In the genomic region with DNA sequence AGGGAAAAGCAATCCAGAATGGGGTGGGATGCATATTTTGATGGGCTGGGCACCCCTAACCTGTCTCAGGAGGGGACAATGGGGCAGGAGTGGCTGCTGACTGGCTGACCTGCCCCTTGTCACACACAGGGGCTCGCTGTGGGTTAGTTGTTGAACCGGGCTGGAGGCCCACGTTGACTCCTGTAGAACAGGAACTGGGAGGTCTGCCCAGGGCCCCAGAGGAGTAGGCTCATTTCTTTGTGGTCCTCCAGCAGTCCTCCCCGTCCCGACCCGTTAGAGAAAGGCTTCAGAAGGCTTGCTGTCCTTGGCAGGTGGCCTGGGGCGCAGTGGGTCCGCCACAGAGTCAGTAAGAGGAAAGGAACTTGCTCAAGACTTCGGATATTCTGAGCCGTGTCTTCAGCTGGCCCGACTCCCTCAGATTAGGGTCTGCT, we compare ENCODE assay signal across 20 cellular contexts.
DNase-seq lines count a peak whose midpoint lies in the region; ATAC-seq and TF ChIP-seq lines count a peak whose summit lies in the region.
"Had no signal": no experiment of that assay in that cellular context is flagged by ENCODE, and none has a peak within 500 bp of the region (broad histone marks: within the 10 kb centered on the region; RNA-seq: fewer than 3 reads in every experiment).

No MANE protein-coding gene starts in this region.

- H3K27me3 ChIP-seq in lower lobe of right lung (ENCODE audit: low read depth), result no peaks in the 10 kb centered on the region
- peaks cover 5 to 16% (median 8%) of the 10 kb centered on the region in 3 donors for H3K27me3 ChIP-seq in skeletal muscle tissue (ENCODE audit: control insufficient read depth in 3 of 3, insufficient read depth in 3 of 3, low read length in 3 of 3)
- H3K27me3 ChIP-seq in vagina, result no peaks in the 10 kb centered on the region
- H3K27me3 ChIP-seq: foreskin keratinocyte had no signal

- peaks cover 21% of the 10 kb centered on the region for H3K27me3 Mint-ChIP-seq in activated CD4-positive, alpha-beta T cell treated with anti-CD3 and anti-CD28 coated beads, Interleukin-2, amount 10 ng/mL, durations not matched to agents 24 days and 14 days

- H3K36me3 ChIP-seq in lower lobe of right lung (peaks cover 3% of the 10 kb centered on the region), skeletal muscle tissue (ENCODE audit: control insufficient read depth in 3 of 3, insufficient read depth in 3 of 3, low read length in 3 of 3) (peaks cover 0 to 2% (median 0%) of the 10 kb centered on the region in 3 donors), vagina (no peaks in the 10 kb centered on the region)

- peak overlapping the region in 1 of 3 donors; percentile 40 for H3K9ac ChIP-seq in skeletal muscle tissue (ENCODE audit: low read depth in 1 of 3, low read length in 3 of 3)
- H3K9ac ChIP-seq: parathyroid adenoma had no signal

- H3K27ac Mint-ChIP-seq in activated CD4-positive, alpha-beta T cell treated with anti-CD3 and anti-CD28 coated beads, Interleukin-2, amount 10 ng/mL, durations not matched to agents 24 days and 14 days, result no peak overlapping the region

- DNase-seq in activated CD4-positive, alpha-beta T cell treated with anti-CD3 and anti-CD28 coated beads, Interleukin-2, amount 10 ng/mL, durations not matched to agents 24 days and 14 days, result peak; percentile 50
- no peak for DNase-seq in activated CD4-positive, alpha-beta T cell treated with anti-CD3 and anti-CD28 coated beads, Interleukin-2, amount 50 U/mL, for 48 hours
- DNase-seq in lower lobe of right lung, result no peak
- peak in 1 of 2 donors; percentile 87 for DNase-seq in vagina (ENCODE audit: extremely low spot score in 2 of 2)
- DNase-seq in SIG-M5 (lab: John Stamatoyannopoulos, UW), result no peak
- DNase-seq in NOMO-1 treated with DMSO at 0.1 percent for 48 hours (lab: John Stamatoyannopoulos, UW; ENCODE audit: unreplicated experiment), result no peak
- DNase-seq: 8988T; activated gamma-delta T cell; amniotic stem cell; cerebellar nuclear complex; foreskin keratinocyte; H7; IMR-90; NCI-H774; PC-3; stimulated activated naive CD4-positive, alpha-beta T cell; T-helper 9 cell had no signal

- no peak for ATAC-seq in lower lobe of right lung
- no peak for ATAC-seq in HG02870 (IDR thresholded peaks at IDR 0.05; ENCODE audit: unreplicated experiment)
- ATAC-seq: foreskin keratinocyte, PC-3 had no signal

- no peaks in the 10 kb centered on the region for H3K36me3 Mint-ChIP-seq in activated CD4-positive, alpha-beta T cell treated with anti-CD3 and anti-CD28 coated beads, Interleukin-2, amount 10 ng/mL, durations not matched to agents 24 days and 14 days (ENCODE audit: low read depth)

- TF ChIP-seq POLR2A in vagina (IDR thresholded peaks at IDR 0.05), result no peak

- H3K4me3 Mint-ChIP-seq in activated CD4-positive, alpha-beta T cell treated with anti-CD3 and anti-CD28 coated beads, Interleukin-2, amount 10 ng/mL, durations not matched to agents 24 days and 14 days, result no peak overlapping the region

- no peak for TF ChIP-seq CTCF in lower lobe of right lung (IDR thresholded peaks at IDR 0.05)
- TF ChIP-seq CTCF in vagina (IDR thresholded peaks at IDR 0.05), result no peak

- H3K27ac ChIP-seq in lower lobe of right lung, result peak overlapping the region; percentile 37
- H3K27ac ChIP-seq in skeletal muscle tissue (ENCODE audit: low read depth, low read length), result peak overlapping the region; percentile 71
- peak overlapping the region; percentile 52 for H3K27ac ChIP-seq in vagina
- H3K27ac ChIP-seq: foreskin keratinocyte, parathyroid adenoma had no signal

- H3K4me3 ChIP-seq in lower lobe of right lung (no peak overlapping the region), skeletal muscle tissue (ENCODE audit: low read length in 3 of 3) (no peak overlapping the region), vagina (no peak overlapping the region)

- intact Hi-C loops in activated CD4-positive, alpha-beta T cell treated with anti-CD3 and anti-CD28 coated beads, Interleukin-2, amount 10 ng/mL, durations not matched to agents 24 days and 14 days (cut with micrococcal nuclease), result no loop called here
- intact Hi-C loops in lower lobe of right lung (cut with DNase I) (loop anchor here (10.0 kb wide), 1 partner anchor 68 kb away; a partner anchor contains a TSS), vagina (cut with DNase I) (loop anchor here (5.0 kb wide), 1 partner anchor 170 kb away; no protein-coding TSS in a partner anchor)

- H3K9me3 Mint-ChIP-seq in activated CD4-positive, alpha-beta T cell treated with anti-CD3 and anti-CD28 coated beads, Interleukin-2, amount 10 ng/mL, durations not matched to agents 24 days and 14 days, result no peaks in the 10 kb centered on the region

- peaks cover 38% of the 10 kb centered on the region for H3K4me1 ChIP-seq in lower lobe of right lung
- peaks cover 35 to 48% (median 42%) of the 10 kb centered on the region in 3 donors for H3K4me1 ChIP-seq in skeletal muscle tissue (ENCODE audit: control insufficient read depth in 3 of 3, insufficient read depth in 3 of 3, low read length in 3 of 3)
- peaks cover 60% of the 10 kb centered on the region for H3K4me1 ChIP-seq in vagina
- H3K4me1 ChIP-seq: foreskin keratinocyte, parathyroid adenoma had no signal

- no peaks in the 10 kb centered on the region for H3K4me1 Mint-ChIP-seq in activated CD4-positive, alpha-beta T cell treated with anti-CD3 and anti-CD28 coated beads, Interleukin-2, amount 10 ng/mL, durations not matched to agents 24 days and 14 days

- no peaks in the 10 kb centered on the region for H3K9me3 ChIP-seq in lower lobe of right lung
- no peaks in the 10 kb centered on the region for H3K9me3 ChIP-seq in skeletal muscle tissue (ENCODE audit: control insufficient read depth in 3 of 3, low read length in 3 of 3)
- H3K9me3 ChIP-seq in vagina, result no peaks in the 10 kb centered on the region
